Comparison of ENCODE assay signal across 15 cellular contexts in genomic region chr1:98929456-98929855, GRCh38.
"Had no signal": no experiment of that assay in that cellular context is flagged by ENCODE, and none has a peak within 500 bp of the region (broad histone marks: within the 10 kb centered on the region; RNA-seq: fewer than 3 reads in every experiment).

No MANE protein-coding gene starts in this region.

- H3K36me3 ChIP-seq: neural progenitor cell, sigmoid colon, thyroid gland had no signal

- H2AFZ ChIP-seq: neural progenitor cell had no signal

- H3K4me3 Mint-ChIP-seq: activated naive CD8-positive, alpha-beta T cell; naive B cell; neural progenitor cell; stimulated activated effector memory CD8-positive, alpha-beta T cell treated with anti-CD3 and anti-CD28 coated beads, Interleukin-12 subunit alpha, Interleukin-12 subunit beta, amount 100 ng/mL, for 72 hours had no signal

- H3K36me3 Mint-ChIP-seq: naive B cell; neural progenitor cell; stimulated activated effector memory CD8-positive, alpha-beta T cell treated with anti-CD3 and anti-CD28 coated beads, Interleukin-12 subunit alpha, Interleukin-12 subunit beta, amount 100 ng/mL, for 72 hours had no signal

- H3K4me2 ChIP-seq: neural progenitor cell had no signal

- ATAC-seq: activated CD4-positive, CD25-positive, alpha-beta regulatory T cell treated with anti-CD3 and anti-CD28 coated beads, Interleukin-2, amount 50 U/mL, for 24 hours; left lobe of liver; stimulated activated effector memory CD8-positive, alpha-beta T cell treated with anti-CD3 and anti-CD28 coated beads, Interleukin-12 subunit alpha, Interleukin-12 subunit beta, amount 100 ng/mL, for 72 hours had no signal

- H3K27ac ChIP-seq: dorsolateral prefrontal cortex, neural progenitor cell, sigmoid colon, thyroid gland had no signal

- H3K9ac ChIP-seq: neural progenitor cell had no signal

- H3K27me3 Mint-ChIP-seq: activated naive CD8-positive, alpha-beta T cell had no signal

- H3K9me3 ChIP-seq: sigmoid colon, thyroid gland had no signal

- DNase-seq: activated CD4-positive, alpha-beta T cell treated with anti-CD3 and anti-CD28 coated beads, Interleukin-2, amount 50 U/mL, for 1 hour; activated CD8-positive, alpha-beta memory T cell treated with anti-CD3 and anti-CD28 coated beads for 24 hours; activated gamma-delta T cell treated with Interleukin-2 at 50 U/mL for 16 hours; amniotic stem cell; dorsolateral prefrontal cortex; hippocampal formation; naive B cell; sigmoid colon; stimulated activated CD4-positive, alpha-beta T cell treated with anti-CD3 and anti-CD28 coated beads, Interleukin-12 subunit alpha, Interleukin-12 subunit beta, amount 100 ng/mL, for 4 hours; thyroid gland had no signal

- H3K4me1 ChIP-seq: neural progenitor cell, sigmoid colon, thyroid gland had no signal

- H3K27ac Mint-ChIP-seq: activated naive CD8-positive, alpha-beta T cell; naive B cell; neural progenitor cell; stimulated activated effector memory CD8-positive, alpha-beta T cell treated with anti-CD3 and anti-CD28 coated beads, Interleukin-12 subunit alpha, Interleukin-12 subunit beta, amount 100 ng/mL, for 72 hours had no signal

- H3K4me3 ChIP-seq: dorsolateral prefrontal cortex, neural progenitor cell, sigmoid colon, thyroid gland had no signal

- H3K9me3 Mint-ChIP-seq: naive B cell; neural progenitor cell; stimulated activated effector memory CD8-positive, alpha-beta T cell treated with anti-CD3 and anti-CD28 coated beads, Interleukin-12 subunit alpha, Interleukin-12 subunit beta, amount 100 ng/mL, for 72 hours had no signal

- H3K27me3 ChIP-seq: dorsolateral prefrontal cortex, neural progenitor cell, sigmoid colon, thyroid gland had no signal

- H3K4me1 Mint-ChIP-seq: neural progenitor cell; stimulated activated effector memory CD8-positive, alpha-beta T cell treated with anti-CD3 and anti-CD28 coated beads, Interleukin-12 subunit alpha, Interleukin-12 subunit beta, amount 100 ng/mL, for 72 hours had no signal
